Comparison of ENCODE assay signal across 8 cellular contexts in genomic region chr6:36422714-36423100, GRCh38. TPM values are rescaled to one million over a fixed set of nuclear protein-coding genes. Genes with fewer than 3 reads are reported as not detected.
A peak's percentile ranks its signal among the peaks of the same experiment; 100 is the strongest.
DNase-seq lines count a peak whose midpoint lies in the region; ATAC-seq and TF ChIP-seq lines count a peak whose summit lies in the region.

No MANE protein-coding gene starts in this region.

- H3K27me3 ChIP-seq in RWPE2 (ENCODE audit: insufficient read depth, poor library complexity, severe bottlenecking) = no peaks in the 10 kb centered on the region

- ATAC-seq in GM21528 (IDR thresholded peaks at IDR 0.05; ENCODE audit: low FRiP score, unreplicated experiment) (peak; percentile 6), RWPE2 (ENCODE audit: low read depth) (no peak)

- H3K4me3 ChIP-seq in RWPE2 (ENCODE audit: severe bottlenecking) (peak overlapping the region; percentile 36), fibroblast of mammary gland (ENCODE audit: control insufficient read depth, low read depth, low read length) (peak overlapping the region; percentile 81), skeletal muscle cell (ENCODE audit: low read depth, low read length) (peak overlapping the region; percentile 53)

- no peaks in the 10 kb centered on the region for H3K9me3 ChIP-seq in RWPE2 (ENCODE audit: severe bottlenecking)

- H3K36me3 ChIP-seq in RWPE2 (ENCODE audit: low read depth) = no peaks in the 10 kb centered on the region

- TF ChIP-seq CTCF in RWPE2 (IDR thresholded peaks at IDR 0.05; ENCODE audit: poor library complexity, severe bottlenecking) (no peak), fibroblast of mammary gland (conservative IDR thresholded peaks at IDR 0.05; ENCODE audit: control insufficient read depth, insufficient read depth, low read depth, low read length) (no peak)

- H3K4me1 ChIP-seq in RWPE2 (ENCODE audit: insufficient read depth, poor library complexity, severe bottlenecking) = peaks cover 26% of the 10 kb centered on the region

- H3K27ac ChIP-seq in RWPE2 (ENCODE audit: poor library complexity, severe bottlenecking) = peak overlapping the region; percentile 73

- DNase-seq in RWPE2 (ENCODE audit: low spot score) (no peak), fibroblast of mammary gland (ENCODE audit: low read depth) (no peak), skeletal muscle cell (ENCODE audit: low read depth) (no peak), mucosa of gallbladder (ENCODE audit: low spot score) (no peak), MV-4-11 (lab: John Stamatoyannopoulos, UW) (no peak), NCI-H187 (lab: John Stamatoyannopoulos, UW) (no peak), hippocampal formation (lab: John Stamatoyannopoulos, UW) (no peak)

RNA-seq across cellular contexts. Expression of gene PXT1, which starts 19.9 kb away (rescaled TPM):
- not detected for total RNA-seq in mucosa of gallbladder

RNA-seq across cellular contexts. Expression of gene KCTD20, which starts 20.1 kb away (rescaled TPM):
- total RNA-seq in mucosa of gallbladder = 37.2 TPM

RNA-seq across cellular contexts. Expression of gene ETV7, which starts 35.2 kb away (rescaled TPM):
- total RNA-seq in mucosa of gallbladder = 2.5 TPM
